ENCODE assay signal across 9 cellular contexts in the genomic region with DNA sequence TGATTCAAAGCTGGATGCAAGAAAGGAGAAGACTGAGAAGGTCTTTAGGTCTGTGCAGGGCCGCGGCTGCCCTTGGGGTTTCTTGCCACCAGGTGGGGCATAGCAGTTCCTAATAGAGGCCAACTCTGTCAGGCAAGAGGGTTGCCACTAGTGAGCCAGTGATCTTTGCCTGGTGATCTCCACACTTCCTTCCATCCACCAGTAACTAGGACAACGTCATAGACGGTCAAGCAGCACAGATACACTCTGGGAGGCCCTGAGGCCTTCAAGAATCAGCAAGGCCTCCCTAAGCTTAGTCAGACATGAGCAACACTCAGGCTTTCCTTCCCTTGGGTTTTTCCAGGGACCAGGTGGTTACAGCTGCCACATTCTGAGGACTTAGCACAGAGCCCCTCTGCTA. TPM values are rescaled to one million over a fixed set of nuclear protein-coding genes. Genes with fewer than 3 reads are reported as not detected.
DNase-seq lines count a peak whose midpoint lies in the region; ATAC-seq and TF ChIP-seq lines count a peak whose summit lies in the region.
"Had no signal": no experiment of that assay in that cellular context is flagged by ENCODE, and none has a peak within 500 bp of the region (broad histone marks: within the 10 kb centered on the region; RNA-seq: fewer than 3 reads in every experiment).

No MANE protein-coding gene starts in this region.

- no peaks in the 10 kb centered on the region for H3K9me3 Mint-ChIP-seq in mesothelial cell of epicardium

- H3K27me3 ChIP-seq in HCT116 (ENCODE audit: insufficient read depth, low read length) (peaks cover 4% of the 10 kb centered on the region; the same call in 1 of the 2 replicates), SU-DHL-6 (ENCODE audit: low read length) (no peaks in the 10 kb centered on the region), upper lobe of left lung (no peaks in the 10 kb centered on the region)

- CTCF ChIA-PET in HCT116 (lab: Charles Lee) = interaction anchor here (1.4 kb wide), 1 partner anchor 12 kb away, joined by 3 read pairs; no protein-coding TSS in a partner anchor
- CTCF ChIA-PET in RWPE1 (lab: Yijun Ruan, JAX) = interaction anchor here (0.6 to 0.9 kb wide), 6 partner anchors 14 to 252 kb away, joined by 3 to 4 read pairs (median 3); no protein-coding TSS in a partner anchor

- peaks cover 0 to 6% of the 10 kb centered on the region in 2 experiments; a peak in 1 of 4 replicates for H3K4me1 ChIP-seq in HCT116 (ENCODE audit: control insufficient read depth in 1 of 2, insufficient read depth in 2 of 2, low read length in 2 of 2)
- H3K4me1 ChIP-seq in upper lobe of left lung = peaks cover 9 to 15% (median 12%) of the 10 kb centered on the region in 4 donors

- no peak overlapping the region for H3K4me3 Mint-ChIP-seq in mesothelial cell of epicardium

- H3K9ac ChIP-seq in HCT116 (ENCODE audit: low read length) (no peak overlapping the region), SU-DHL-6 (ENCODE audit: low read length) (no peak overlapping the region)

- DNase-seq in HCT116 (ENCODE audit: low read depth, low spot score) = peak; percentile 23
- DNase-seq in activated naive CD4-positive, alpha-beta T cell treated with anti-CD3 and anti-CD28 coated beads, Interleukin-2, amount 50 U/mL, for 16 hours = peak; percentile 50
- DNase-seq in mesothelial cell of epicardium (ENCODE audit: low spot score in 2 of 2, unreplicated experiment in 2 of 2) = no peak
- peak in 1 of 2 donors; percentile 28 for DNase-seq in upper lobe of left lung
- DNase-seq in RWPE1 (ENCODE audit: low spot score) = no peak
- DNase-seq in foreskin melanocyte = no peak

- RAD21 ChIA-PET in HCT116 (lab: Charles Lee; ENCODE audit: low non-redundant PET in 1 of 2, low total read pairs in 2 of 2, uncharacterized antibody in 2 of 2, unreplicated experiment in 2 of 2) = interaction anchor here in 1 of 2 experiments (1.4 kb wide), 1 partner anchor 108 kb away, joined by 6 read pairs; no protein-coding TSS in a partner anchor

- TF ChIP-seq CTCF in HCT116 (IDR thresholded peaks at IDR 0.05 in 2 of 3, conservative IDR thresholded peaks at IDR 0.05 in 1 of 3; ENCODE audit: borderline replicate concordance in 1 of 3, insufficient read depth in 1 of 3, low read depth in 2 of 3, low read length in 2 of 3) = peak; percentile 23 to 66 (median 59); a peak in 5 of 6 replicates
- TF ChIP-seq CTCF in SU-DHL-6 (IDR thresholded peaks at IDR 0.05; ENCODE audit: insufficient read depth, low read length, poor library complexity, severe bottlenecking) = peak; percentile 31
- no peak for TF ChIP-seq CTCF in mesothelial cell of epicardium (IDR thresholded peaks at IDR 0.05; ENCODE audit: unreplicated experiment)
- TF ChIP-seq CTCF in upper lobe of left lung (IDR thresholded peaks at IDR 0.05) = peak in 4 of 6 experiments; percentile 26 to 44 (median 30)
- no peak for TF ChIP-seq CTCF in RWPE1 (conservative IDR thresholded peaks at IDR 0.05; ENCODE audit: low read depth)

- no peaks in the 10 kb centered on the region for H3K9me2 ChIP-seq in HCT116 (ENCODE audit: insufficient read depth)
- H3K9me2 ChIP-seq in SU-DHL-6 (replicated peaks; ENCODE audit: insufficient read depth, low read length) = no peaks in the 10 kb centered on the region

- H3K79me2 ChIP-seq in HCT116 (ENCODE audit: insufficient read depth, low read length) = no peaks in the 10 kb centered on the region
- no peaks in the 10 kb centered on the region for H3K79me2 ChIP-seq in SU-DHL-6 (ENCODE audit: insufficient read depth, low read length)

- no peaks in the 10 kb centered on the region for H3K36me3 Mint-ChIP-seq in mesothelial cell of epicardium

- H3K9me3 ChIP-seq in HCT116 (ENCODE audit: control insufficient read depth in 1 of 2, insufficient read depth in 1 of 2, low read depth in 1 of 2, low read length in 2 of 2) (no peaks in the 10 kb centered on the region), SU-DHL-6 (ENCODE audit: insufficient read depth, low read length) (no peaks in the 10 kb centered on the region), upper lobe of left lung (no peaks in the 10 kb centered on the region)

- intact Hi-C loops in HCT116 (cut with micrococcal nuclease) = loop anchor here (2.0 kb wide), 1 partner anchor 109 kb away; no protein-coding TSS in a partner anchor

- no peak for TF ChIP-seq POLR2A in HCT116 (IDR thresholded peaks at IDR 0.05; ENCODE audit: borderline replicate concordance, extremely low read depth, insufficient read depth, insufficient read length)
- no peak for TF ChIP-seq POLR2A in upper lobe of left lung (IDR thresholded peaks at IDR 0.05)

- H3K36me3 ChIP-seq in HCT116 (ENCODE audit: control insufficient read depth in 1 of 2, insufficient read depth in 2 of 2, low read length in 2 of 2) (no peaks in the 10 kb centered on the region), SU-DHL-6 (ENCODE audit: low read length) (no peaks in the 10 kb centered on the region), upper lobe of left lung (no peaks in the 10 kb centered on the region)

- H3K27ac Mint-ChIP-seq in mesothelial cell of epicardium = peak overlapping the region; percentile 98

- TF ChIP-seq RAD21 in HCT116 (IDR thresholded peaks at IDR 0.05; ENCODE audit: low read depth) = peak; percentile 57

- no peaks in the 10 kb centered on the region for H3K27me3 Mint-ChIP-seq in mesothelial cell of epicardium (ENCODE audit: low read depth)

- H3K4me2 ChIP-seq in HCT116 (ENCODE audit: low read length) (no peak overlapping the region), SU-DHL-6 (ENCODE audit: low read depth, low read length, poor library complexity, severe bottlenecking) (no peak overlapping the region)

- H3K4me3 ChIP-seq in HCT116 (replicated peaks in 1 of 2; ENCODE audit: low read depth in 1 of 2, low read length in 2 of 2) (no peak overlapping the region), SU-DHL-6 (ENCODE audit: insufficient read depth, low read length, poor library complexity, severe bottlenecking) (no peak overlapping the region), upper lobe of left lung (no peak overlapping the region)
- H3K4me3 ChIP-seq: SK-N-MC had no signal

- H4K20me1 ChIP-seq in HCT116 (ENCODE audit: insufficient read depth) = no peaks in the 10 kb centered on the region
- no peaks in the 10 kb centered on the region for H4K20me1 ChIP-seq in SU-DHL-6 (ENCODE audit: low read depth, low read length)

- BruUV-seq in HCT116 (replicated peaks; lab: Mats Ljungman, UMichigan) = no TSS peak

- no peak for TF ChIP-seq EP300 in upper lobe of left lung (IDR thresholded peaks at IDR 0.05)

- POLR2A ChIA-PET in HCT116 (lab: Charles Lee) = no interaction called here
- POLR2A ChIA-PET in RWPE1 (lab: Yijun Ruan, JAX; ENCODE audit: low non-redundant PET) = no interaction called here

- no peak overlapping the region for H3K27ac ChIP-seq in HCT116 (ENCODE audit: low read depth, low read length)
- H3K27ac ChIP-seq in SU-DHL-6 (ENCODE audit: low read depth, low read length) = no peak overlapping the region
- no peak overlapping the region for H3K27ac ChIP-seq in upper lobe of left lung
- H3K27ac ChIP-seq in RWPE1 = no peak overlapping the region
- H3K27ac ChIP-seq: SK-N-MC had no signal

- H3K4me1 Mint-ChIP-seq in mesothelial cell of epicardium = peaks cover 74% of the 10 kb centered on the region

- H3F3A ChIP-seq in SU-DHL-6 (ENCODE audit: insufficient read depth) = no peaks in the 10 kb centered on the region

- ATAC-seq in HCT116 (peak; percentile 91), upper lobe of left lung (ENCODE audit: low FRiP score in 2 of 2) (peak in 1 of 2 donors; percentile 29), HG03045 (IDR thresholded peaks at IDR 0.05; ENCODE audit: unreplicated experiment) (no peak)

- H2AFZ ChIP-seq in HCT116 (ENCODE audit: low read depth, low read length, poor library complexity, severe bottlenecking) (no peak overlapping the region), SU-DHL-6 (ENCODE audit: low read depth, low read length, severe bottlenecking) (no peak overlapping the region)

- 72 to 76% methylated on average over 3 to 4 of the region's 4 CpGs for WGBS in upper lobe of left lung, 2 donors

TF ChIP-seq in HCT116, 20 proteins besides CTCF, POLR2A, EP300 and RAD21:
- no peak for TF ChIP-seq CBX3 (IDR thresholded peaks at IDR 0.05; ENCODE audit: low read depth)
- TF ChIP-seq ZFX (IDR thresholded peaks at IDR 0.05) = no peak
- no peak for TF ChIP-seq SIN3A (IDR thresholded peaks at IDR 0.05; ENCODE audit: low read depth)
- TF ChIP-seq SRF (IDR thresholded peaks at IDR 0.05; ENCODE audit: low read depth) = no peak
- no peak for TF ChIP-seq FOSL1 (IDR thresholded peaks at IDR 0.05; ENCODE audit: low read depth)

RNA-seq across cellular contexts. Expression of gene ATP2B4, which starts 32.9 kb away (rescaled TPM):
- total RNA-seq in HCT116 (2021; ENCODE audit: unreplicated experiment) (37.1 TPM), mesothelial cell of epicardium (234 to 238 TPM (median 237 TPM) in 3 replicates), upper lobe of left lung (100 to 1,000 TPM in 2 of 6 donors, 10 to 100 TPM in 4; 54.0 to 152 (median 90.5) TPM)
- polyA plus RNA-seq in HCT116 (2012) = 22.3 and 25.3 TPM in 2 replicates

Comparison
In these comparisons a context has a peak if more than half of its experiments do, and no peak if none do; other contexts are left out.
1. DNase-seq: peak in HCT116 (single experiment) and activated naive CD4-positive, alpha-beta T cell treated with anti-CD3 and anti-CD28 coated beads, Interleukin-2, amount 50 U/mL, for 16 hours (single experiment); none in mesothelial cell of epicardium (0 of 2), RWPE1 (single experiment) and foreskin melanocyte (single experiment).
2. CTCF ChIP-seq: peak in HCT116 (3 of 3), SU-DHL-6 (single experiment) and upper lobe of left lung (4 of 6); none in mesothelial cell of epicardium (single experiment) and RWPE1 (single experiment).